In the genomic region with DNA sequence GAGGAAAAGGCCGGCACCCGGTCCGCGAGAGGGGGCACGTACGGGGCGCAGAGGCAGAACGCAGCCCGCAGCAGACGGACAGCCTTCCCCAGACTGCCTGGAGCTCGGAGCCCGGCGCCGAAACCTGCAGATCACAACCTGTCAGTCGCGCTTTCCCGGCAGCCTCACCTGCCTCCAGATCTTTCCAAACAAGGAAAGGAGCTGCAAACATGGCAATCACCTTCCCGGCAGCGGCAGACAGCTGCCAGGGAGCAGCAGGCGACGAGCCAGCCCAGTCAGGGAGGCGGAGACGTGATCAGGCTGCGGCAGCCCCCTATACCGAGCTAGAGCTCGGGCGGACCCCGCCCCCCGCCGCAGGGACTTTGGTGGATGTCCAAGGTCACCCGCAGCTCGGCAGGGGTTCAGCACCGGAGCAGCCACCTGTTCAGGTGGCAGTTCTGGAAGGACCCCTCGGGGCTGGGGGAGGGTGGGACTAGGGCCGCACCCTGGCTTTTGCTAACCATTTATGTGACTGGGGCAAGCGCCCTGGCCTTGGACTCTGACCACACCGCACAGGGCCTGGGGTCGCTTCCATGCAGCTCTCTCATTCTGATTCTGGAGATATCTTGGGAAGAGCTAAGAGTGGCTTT, we compare ENCODE assay signal across 8 cellular contexts.
DNase-seq lines count a peak whose midpoint lies in the region; ATAC-seq, FAIRE-seq and TF ChIP-seq lines count a peak whose summit lies in the region.

No MANE protein-coding gene starts in this region.

- peaks cover 6 to 38% of the 10 kb centered on the region in 2 experiments; a peak in 4 of 5 replicates for H3K27me3 ChIP-seq in HepG2 (ENCODE audit: control insufficient read depth in 1 of 2, insufficient read depth in 2 of 2, low read length in 2 of 2)
- peaks cover 47% of the 10 kb centered on the region for H3K27me3 ChIP-seq in transverse colon
- peaks cover 48% of the 10 kb centered on the region for H3K27me3 ChIP-seq in CD4-positive, alpha-beta T cell (ENCODE audit: control insufficient read depth, insufficient read depth, low read length)

- no TSS peak for BruUV-seq in HepG2 (replicated peaks; lab: Mats Ljungman, UMichigan)

- peaks cover 21% of the 10 kb centered on the region for H3K4me1 ChIP-seq in HepG2 (ENCODE audit: insufficient read depth, low read length)
- peaks cover 0 to 17% (median 15%) of the 10 kb centered on the region in 4 donors for H3K4me1 ChIP-seq in transverse colon

- peaks cover 51% of the 10 kb centered on the region for H3K27me3 Mint-ChIP-seq in activated CD4-positive, alpha-beta T cell treated with anti-CD3 and anti-CD28 coated beads, Interleukin-2, amount 10 ng/mL, durations not matched to agents 24 days and 14 days
- peaks cover 63% of the 10 kb centered on the region for H3K27me3 Mint-ChIP-seq in CD4-positive, alpha-beta T cell

- peak overlapping the region; percentile 60 for H3K4me3 Mint-ChIP-seq in activated CD4-positive, alpha-beta T cell treated with anti-CD3 and anti-CD28 coated beads, Interleukin-2, amount 10 ng/mL, durations not matched to agents 24 days and 14 days
- no peak overlapping the region for H3K4me3 Mint-ChIP-seq in CD4-positive, alpha-beta T cell

- peaks cover 7% of the 10 kb centered on the region for H3K4me1 Mint-ChIP-seq in activated CD4-positive, alpha-beta T cell treated with anti-CD3 and anti-CD28 coated beads, Interleukin-2, amount 10 ng/mL, durations not matched to agents 24 days and 14 days
- no peaks in the 10 kb centered on the region for H3K4me1 Mint-ChIP-seq in CD4-positive, alpha-beta T cell (ENCODE audit: low read depth)

- TF ChIP-seq EP300 in HepG2 (IDR thresholded peaks at IDR 0.05; ENCODE audit: low read depth in 2 of 2, low read length in 2 of 2) (no peak), HepG2 (CRISPR knock-in tag; IDR thresholded peaks at IDR 0.05; ENCODE audit: borderline replicate concordance) (no peak), transverse colon (IDR thresholded peaks at IDR 0.05; ENCODE audit: low read depth) (no peak)

- no peak overlapping the region for H3K9ac ChIP-seq in HepG2 (ENCODE audit: insufficient read depth, low read depth, low read length)

- intact Hi-C loops in activated CD4-positive, alpha-beta T cell treated with anti-CD3 and anti-CD28 coated beads, Interleukin-2, amount 10 ng/mL, durations not matched to agents 24 days and 14 days (cut with micrococcal nuclease): no loop called here
- intact Hi-C loops in HepG2 (cut with micrococcal nuclease; ENCODE audit: unreplicated experiment): no loop called here
- intact Hi-C loops in transverse colon (cut with DNase I; ENCODE audit: low total_unique reads): no loop called here
- intact Hi-C loops in CD4-positive, alpha-beta T cell (cut with DNase I, micrococcal nuclease): no loop called here

- H3K27ac Mint-ChIP-seq in activated CD4-positive, alpha-beta T cell treated with anti-CD3 and anti-CD28 coated beads, Interleukin-2, amount 10 ng/mL, durations not matched to agents 24 days and 14 days: no peak overlapping the region
- H3K27ac Mint-ChIP-seq in CD4-positive, alpha-beta T cell: no peak overlapping the region

- H4K20me1 ChIP-seq in HepG2 (ENCODE audit: insufficient read depth, low read length): 0 out of 2 replicates have a peak, but pooled peaks cover 3% of the 10 kb centered on the region

- peak overlapping the region; percentile 78 for H3K4me2 ChIP-seq in HepG2 (ENCODE audit: low read depth, low read length)

- H3K27ac ChIP-seq in HepG2 (ENCODE audit: extremely low read length, insufficient read depth, low read length): no peak overlapping the region
- H3K27ac ChIP-seq in transverse colon: no peak overlapping the region
- no peak overlapping the region for H3K27ac ChIP-seq in CD4-positive, alpha-beta T cell (ENCODE audit: low read depth, low read length)

- H3K36me3 ChIP-seq in HepG2 (replicated peaks in 1 of 2; ENCODE audit: control insufficient read depth in 1 of 2, insufficient read depth in 2 of 2, low read length in 2 of 2): no peaks in the 10 kb centered on the region
- H3K36me3 ChIP-seq in transverse colon: no peaks in the 10 kb centered on the region

- CTCF ChIA-PET in HepG2 (lab: Yijun Ruan, JAX; ENCODE audit: low intra/inter-chr PET ratio, low total read pairs): no interaction called here
- CTCF ChIA-PET in CD4-positive, alpha-beta T cell (lab: Charles Lee): no interaction called here

- ATAC-seq in HepG2 (peak; percentile 74), HG03139 (IDR thresholded peaks at IDR 0.05; ENCODE audit: unreplicated experiment) (no peak)
- ATAC-seq in CD4-positive, alpha-beta T cell (ENCODE audit: poor library complexity): no peak

- H3K9me3 ChIP-seq in HepG2 (ENCODE audit: low read length) (no peaks in the 10 kb centered on the region), transverse colon (no peaks in the 10 kb centered on the region)
- no peaks in the 10 kb centered on the region for H3K9me3 ChIP-seq in CD4-positive, alpha-beta T cell (ENCODE audit: control insufficient read depth, low read length)

- TF ChIP-seq RAD21 in HepG2 (CRISPR knock-in tag; IDR thresholded peaks at IDR 0.05): no peak

- POLR2A ChIA-PET in HepG2 (lab: Yijun Ruan, JAX): no interaction called here
- POLR2A ChIA-PET in CD4-positive, alpha-beta T cell (lab: Charles Lee): no interaction called here

- WGBS in HepG2 (ENCODE audit: low lambda C conversion rate): 4% methylated on average over 5 of the region's 38 CpGs
- 9% methylated on average over 28 of the region's 38 CpGs; no CpG with 5 or more reads in 1 of the 2 donors for WGBS in transverse colon (ENCODE audit: low coverage in 1 of 2), 2 donors

- in situ Hi-C loops in T47D (cut with HindIII; ENCODE audit: low pct_unique_long_range_greater_than_20kb, low sequenced_read_pairs): no loop called here
- in situ Hi-C loops in HepG2 (cut with HindIII; ENCODE audit: extremely low pct_ligation_motif_present, low pct_unique_long_range_greater_than_20kb): no loop called here
- in situ Hi-C loops in transverse colon (cut with MboI; ENCODE audit: low pct_ligation_motif_present in 1 of 4, low pct_unique_long_range_greater_than_20kb in 1 of 4, low sequenced_read_pairs in 3 of 4): no loop called here

- DNase-seq in activated CD4-positive, alpha-beta T cell treated with anti-CD3 and anti-CD28 coated beads, Interleukin-2, amount 10 ng/mL, durations not matched to agents 24 days and 14 days: no peak
- no peak for DNase-seq in activated CD4-positive, alpha-beta T cell treated with anti-CD3 and anti-CD28 coated beads, Interleukin-2, amount 50 U/mL, for 1 hour
- DNase-seq in T47D (ENCODE audit: low read depth in 1 of 2, low spot score in 1 of 2) (peak; percentile 55 to 62), HepG2 (ENCODE audit: low spot score) (no peak), transverse colon (peak; percentile 10), OCI-M2 (lab: John Stamatoyannopoulos, UW; ENCODE audit: unreplicated experiment) (no peak)
- no peak for DNase-seq in CD4-positive, alpha-beta T cell

- no peak for FAIRE-seq in HepG2 (lab: Jason Lieb, UNC)

- TF ChIP-seq CTCF in HepG2 (CRISPR knock-in tag; IDR thresholded peaks at IDR 0.05) (no peak), transverse colon (IDR thresholded peaks at IDR 0.05) (no peak)
- no peak for TF ChIP-seq CTCF in CD4-positive, alpha-beta T cell (IDR thresholded peaks at IDR 0.05)

- H3K36me3 Mint-ChIP-seq in activated CD4-positive, alpha-beta T cell treated with anti-CD3 and anti-CD28 coated beads, Interleukin-2, amount 10 ng/mL, durations not matched to agents 24 days and 14 days (ENCODE audit: low read depth): no peaks in the 10 kb centered on the region
- H3K36me3 Mint-ChIP-seq in CD4-positive, alpha-beta T cell (ENCODE audit: low read depth): no peaks in the 10 kb centered on the region

- no peak overlapping the region for H2AFZ ChIP-seq in HepG2 (ENCODE audit: low read length)

- TF ChIP-seq POLR2A in HepG2 (IDR thresholded peaks at IDR 0.05; ENCODE audit: insufficient read depth in 1 of 2, low read depth in 2 of 2, low read length in 2 of 2) (no peak), transverse colon (IDR thresholded peaks at IDR 0.05) (no peak)

- H3K4me3 ChIP-seq in HepG2 (replicated peaks in 1 of 3; ENCODE audit: insufficient read depth in 1 of 3, low read depth in 2 of 3, low read length in 3 of 3) (peak overlapping the region; percentile 15 to 68 (median 34); a peak in 5 of 6 replicates), transverse colon (peak overlapping the region in 2 of 4 donors; percentile 24 to 45)

- H3K9me3 Mint-ChIP-seq in activated CD4-positive, alpha-beta T cell treated with anti-CD3 and anti-CD28 coated beads, Interleukin-2, amount 10 ng/mL, durations not matched to agents 24 days and 14 days: peaks cover 3% of the 10 kb centered on the region
- no peaks in the 10 kb centered on the region for H3K9me3 Mint-ChIP-seq in CD4-positive, alpha-beta T cell

- no peaks in the 10 kb centered on the region for H3K79me2 ChIP-seq in HepG2 (ENCODE audit: insufficient read depth, low read length)

TF ChIP-seq in HepG2, 621 proteins besides CTCF, POLR2A, EP300 and RAD21 (continues in another document):
- TF ChIP-seq, protein P1, sequence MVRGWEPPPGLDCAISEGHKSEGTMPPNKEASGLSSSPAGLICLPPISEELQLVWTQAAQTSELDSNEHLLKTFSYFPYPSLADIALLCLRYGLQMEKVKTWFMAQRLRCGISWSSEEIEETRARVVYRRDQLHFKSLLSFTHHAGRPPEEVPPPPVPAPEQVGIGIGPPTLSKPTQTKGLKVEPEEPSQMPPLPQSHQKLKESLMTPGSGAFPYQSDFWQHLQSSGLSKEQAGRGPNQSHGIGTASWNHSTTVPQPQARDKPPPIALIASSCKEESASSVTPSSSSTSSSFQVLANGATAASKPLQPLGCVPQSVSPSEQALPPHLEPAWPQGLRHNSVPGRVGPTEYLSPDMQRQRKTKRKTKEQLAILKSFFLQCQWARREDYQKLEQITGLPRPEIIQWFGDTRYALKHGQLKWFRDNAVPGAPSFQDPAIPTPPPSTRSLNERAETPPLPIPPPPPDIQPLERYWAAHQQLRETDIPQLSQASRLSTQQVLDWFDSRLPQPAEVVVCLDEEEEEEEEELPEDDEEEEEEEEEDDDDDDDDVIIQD (CRISPR knock-in tag; IDR thresholded peaks at IDR 0.05; ENCODE audit: low read depth): no peak

Comparison
In these comparisons a context has a peak if more than half of its experiments do, and no peak if none do; other contexts are left out.
1. DNase-seq: peak in T47D (2 of 2) and transverse colon (single experiment); none in activated CD4-positive, alpha-beta T cell treated with anti-CD3 and anti-CD28 coated beads, Interleukin-2, amount 10 ng/mL, durations not matched to agents 24 days and 14 days (single experiment), activated CD4-positive, alpha-beta T cell treated with anti-CD3 and anti-CD28 coated beads, Interleukin-2, amount 50 U/mL, for 1 hour (single experiment), HepG2 (single experiment), CD4-positive, alpha-beta T cell (0 of 10) and OCI-M2 (single experiment).